Comparison of ENCODE assay signal across 21 cellular contexts in genomic region chr7:34719651-34720050, GRCh38.
"Had no signal": no experiment of that assay in that cellular context is flagged by ENCODE, and none has a peak within 500 bp of the region (broad histone marks: within the 10 kb centered on the region; RNA-seq: fewer than 3 reads in every experiment).

No MANE protein-coding gene starts in this region.

- H3K27me3 Mint-ChIP-seq: IgD-negative memory B cell had no signal

- H3K9me3 Mint-ChIP-seq: IgD-negative memory B cell had no signal

- H3K9me3 ChIP-seq: MG63, SJSA1 had no signal

- H3K27me3 ChIP-seq: MG63, SJSA1 had no signal

- H3K4me1 ChIP-seq: SJSA1 had no signal

- H3K4me3 ChIP-seq: K562, MG63, SJSA1, SK-N-MC had no signal

- H3K36me3 Mint-ChIP-seq: IgD-negative memory B cell had no signal

- H3K27ac ChIP-seq: HL-60, SJSA1, SK-N-MC had no signal

- H3K27ac Mint-ChIP-seq: IgD-negative memory B cell had no signal

- H3K36me3 ChIP-seq: MG63, SJSA1 had no signal

- H3K4me3 Mint-ChIP-seq: IgD-negative memory B cell had no signal

- DNase-seq: MG63, NCI-H1092 treated with DMSO at 0.1 percent for 48 hours, NCI-H1436, NCI-H187, NCI-H2029, NCI-H2081 treated with DMSO at 0.1 percent for 48 hours, NCI-H2171, NCI-H226, NCI-H446, NCI-H510A, NCI-H524 treated with DMSO at 0.1 percent for 48 hours, NCI-H69, NCI-H774, Right ventricle myocardium superior, RPMI8226, SIG-M5 had no signal

- ATAC-seq: K562 had no signal
